ENCODE assay signal across 8 cellular contexts in the genomic region with DNA sequence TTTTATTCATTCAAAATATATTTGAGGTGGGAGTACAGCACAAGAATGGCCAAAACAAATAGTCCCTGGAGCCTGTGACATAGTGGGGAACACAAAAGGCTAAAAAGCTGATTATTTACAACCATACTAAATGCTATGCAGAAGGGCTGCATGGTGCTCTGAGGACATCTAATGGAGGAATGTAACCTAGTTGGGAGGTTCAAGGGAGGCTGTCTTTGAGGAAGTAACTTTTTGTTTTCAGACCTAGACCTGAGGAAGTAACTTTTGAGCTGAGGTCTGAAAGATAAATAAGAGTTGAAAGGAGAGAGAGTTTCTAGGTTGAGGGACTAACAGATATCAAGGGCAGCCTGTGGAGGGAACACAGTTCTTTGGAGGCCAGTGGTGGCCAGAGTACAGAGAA. TPM values are rescaled to one million over a fixed set of nuclear protein-coding genes. Genes with fewer than 3 reads are reported as not detected.
DNase-seq lines count a peak whose midpoint lies in the region; ATAC-seq and TF ChIP-seq lines count a peak whose summit lies in the region.

No MANE protein-coding gene starts in this region.

- H3K9me3 Mint-ChIP-seq in activated naive CD8-positive, alpha-beta T cell treated with anti-CD3 and anti-CD28 coated beads, Interleukin-2, amount 50 U/mL, for 24 hours, result no peaks in the 10 kb centered on the region

- H3K4me3 ChIP-seq in right atrium auricular region, result no peak overlapping the region

- H3K9me3 ChIP-seq in right atrium auricular region, result no peaks in the 10 kb centered on the region

- H3K27ac ChIP-seq in right atrium auricular region, result peak overlapping the region in 1 of 2 donors; percentile 6

- DNase-seq in COR-L47 (lab: John Stamatoyannopoulos, UW) (peak; percentile 50), NCI-H460 (ENCODE audit: extremely low read depth, low read depth) (peak; percentile 40), right atrium auricular region (ENCODE audit: low spot score) (no peak), smooth muscle cell of the brain vasculature (ENCODE audit: low read depth, low spot score) (peak; percentile 52)
- DNase-seq in activated naive CD8-positive, alpha-beta T cell treated with anti-CD3 and anti-CD28 coated beads, Interleukin-2, amount 50 U/mL, for 24 hours, result peak; percentile 22
- DNase-seq in activated CD8-positive, alpha-beta memory T cell treated with anti-CD3 and anti-CD28 coated beads, Interleukin-2, amount 50 U/mL, for 4 hours, result no peak

- peaks cover 15% of the 10 kb centered on the region for H3K4me1 Mint-ChIP-seq in activated naive CD8-positive, alpha-beta T cell treated with anti-CD3 and anti-CD28 coated beads, Interleukin-2, amount 50 U/mL, for 24 hours

- no peaks in the 10 kb centered on the region for H3K27me3 ChIP-seq in right atrium auricular region

- peaks cover 7% of the 10 kb centered on the region for H3K36me3 ChIP-seq in right atrium auricular region

- H3K27ac Mint-ChIP-seq in activated naive CD8-positive, alpha-beta T cell treated with anti-CD3 and anti-CD28 coated beads, Interleukin-2, amount 50 U/mL, for 24 hours, result no peak overlapping the region

- no peaks in the 10 kb centered on the region for H3K27me3 Mint-ChIP-seq in activated naive CD8-positive, alpha-beta T cell treated with anti-CD3 and anti-CD28 coated beads, Interleukin-2, amount 50 U/mL, for 24 hours

- H3K4me3 Mint-ChIP-seq in activated naive CD8-positive, alpha-beta T cell treated with anti-CD3 and anti-CD28 coated beads, Interleukin-2, amount 50 U/mL, for 24 hours, result no peak overlapping the region

- ATAC-seq in GM18511 (IDR thresholded peaks at IDR 0.05; ENCODE audit: unreplicated experiment) (peak; percentile 83), HG02885 (IDR thresholded peaks at IDR 0.05; ENCODE audit: poor library complexity, unreplicated experiment) (peak; percentile 79)
- ATAC-seq in activated naive CD8-positive, alpha-beta T cell treated with anti-CD3 and anti-CD28 coated beads, Interleukin-2, amount 50 U/mL, for 24 hours, result peak; percentile 57

- no peaks in the 10 kb centered on the region for H3K36me3 Mint-ChIP-seq in activated naive CD8-positive, alpha-beta T cell treated with anti-CD3 and anti-CD28 coated beads, Interleukin-2, amount 50 U/mL, for 24 hours (ENCODE audit: low read depth)

- H3K4me1 ChIP-seq in right atrium auricular region, result peaks cover 0 to 23% of the 10 kb centered on the region in 2 donors

- peak; percentile 51 to 88 for TF ChIP-seq CTCF in right atrium auricular region (IDR thresholded peaks at IDR 0.05)

RNA-seq across cellular contexts. Expression of a gene that starts 34.8 kb away (rescaled TPM):
- total RNA-seq in NCI-H460 (2014; rRNA removed; shearing (Covaris generic)), result 13.4 and 13.6 TPM in 2 replicates
- 6.5 and 22.8 TPM in 2 replicates for polyA plus RNA-seq in NCI-H460 (2014; cell fraction: nucleus; rRNA removed)
- total RNA-seq in right atrium auricular region, result 1 to 10 TPM; 3.3 to 5.1 TPM

Comparison
In these comparisons a context has a peak if more than half of its experiments do, and no peak if none do; other contexts are left out.
1. DNase-seq: peak in COR-L47 (single experiment), NCI-H460 (single experiment), activated naive CD8-positive, alpha-beta T cell treated with anti-CD3 and anti-CD28 coated beads, Interleukin-2, amount 50 U/mL, for 24 hours (single experiment) and smooth muscle cell of the brain vasculature (single experiment); none in right atrium auricular region (single experiment) and activated CD8-positive, alpha-beta memory T cell treated with anti-CD3 and anti-CD28 coated beads, Interleukin-2, amount 50 U/mL, for 4 hours (single experiment).
2. Peak in every context shown above with its lines, with median percentiles within 50 percentile points of each other: ATAC-seq.